In genomic region chr3:177491301-177492031, GRCh38 we compare ENCODE assay signal across 12 cellular contexts.
DNase-seq lines count a peak whose midpoint lies in the region; ATAC-seq, FAIRE-seq and TF ChIP-seq lines count a peak whose summit lies in the region.
"Had no signal": no experiment of that assay in that cellular context is flagged by ENCODE, and none has a peak within 500 bp of the region (broad histone marks: within the 10 kb centered on the region; RNA-seq: fewer than 3 reads in every experiment).

No MANE protein-coding gene starts in this region.

- H3K9me3 Mint-ChIP-seq in stimulated activated effector memory CD8-positive, alpha-beta T cell treated with anti-CD3 and anti-CD28 coated beads, Interleukin-12 subunit alpha, Interleukin-12 subunit beta, amount 100 ng/mL, for 72 hours: no peaks in the 10 kb centered on the region
- no peaks in the 10 kb centered on the region for H3K9me3 Mint-ChIP-seq in activated T-helper 17 cell treated with anti-CD3 and anti-CD28 coated beads, Interleukin-2, amount 50 U/mL, for 72 hours
- H3K9me3 Mint-ChIP-seq: activated naive CD4-positive, alpha-beta T cell treated with anti-CD3 and anti-CD28 coated beads, Interleukin-2, amount 10 ng/mL, durations not matched to agents 7 days and 5 days had no signal

- no peak overlapping the region for H3K4me3 ChIP-seq in bronchial epithelial cell (ENCODE audit: low read depth, low read length)

- peak overlapping the region; percentile 98 for H3K27ac ChIP-seq in substantia nigra (ENCODE audit: low read depth, low read length, poor library complexity, severe bottlenecking)
- H3K27ac ChIP-seq: 22Rv1, parathyroid adenoma had no signal

- no peaks in the 10 kb centered on the region for H3K36me3 ChIP-seq in bronchial epithelial cell (ENCODE audit: control insufficient read depth, insufficient read depth, low read length)

- H3K36me3 Mint-ChIP-seq in stimulated activated effector memory CD8-positive, alpha-beta T cell treated with anti-CD3 and anti-CD28 coated beads, Interleukin-12 subunit alpha, Interleukin-12 subunit beta, amount 100 ng/mL, for 72 hours: no peaks in the 10 kb centered on the region
- H3K36me3 Mint-ChIP-seq in activated T-helper 17 cell treated with anti-CD3 and anti-CD28 coated beads, Interleukin-2, amount 50 U/mL, for 72 hours (ENCODE audit: low read depth): no peaks in the 10 kb centered on the region
- H3K36me3 Mint-ChIP-seq: activated naive CD4-positive, alpha-beta T cell treated with anti-CD3 and anti-CD28 coated beads, Interleukin-2, amount 10 ng/mL, durations not matched to agents 7 days and 5 days had no signal

- no peaks in the 10 kb centered on the region for H3K27me3 ChIP-seq in bronchial epithelial cell (ENCODE audit: control insufficient read depth, insufficient read depth, low read length)

- peaks cover 5% of the 10 kb centered on the region for H3K4me1 Mint-ChIP-seq in stimulated activated effector memory CD8-positive, alpha-beta T cell treated with anti-CD3 and anti-CD28 coated beads, Interleukin-12 subunit alpha, Interleukin-12 subunit beta, amount 100 ng/mL, for 72 hours
- H3K4me1 Mint-ChIP-seq in activated T-helper 17 cell treated with anti-CD3 and anti-CD28 coated beads, Interleukin-2, amount 50 U/mL, for 72 hours: peaks cover 6% of the 10 kb centered on the region

- no peaks in the 10 kb centered on the region for H3K27me3 Mint-ChIP-seq in activated T-helper 17 cell treated with anti-CD3 and anti-CD28 coated beads, Interleukin-2, amount 50 U/mL, for 72 hours
- H3K27me3 Mint-ChIP-seq: activated naive CD4-positive, alpha-beta T cell treated with anti-CD3 and anti-CD28 coated beads, Interleukin-2, amount 10 ng/mL, durations not matched to agents 7 days and 5 days had no signal

- no peak for ATAC-seq in stimulated activated effector memory CD8-positive, alpha-beta T cell treated with anti-CD3 and anti-CD28 coated beads, Interleukin-12 subunit alpha, Interleukin-12 subunit beta, amount 100 ng/mL, for 72 hours
- no peak for ATAC-seq in activated T-helper 17 cell treated with anti-CD3 and anti-CD28 coated beads, Interleukin-2, amount 50 U/mL, for 72 hours (replicated peaks)

- H3K4me3 Mint-ChIP-seq in stimulated activated effector memory CD8-positive, alpha-beta T cell treated with anti-CD3 and anti-CD28 coated beads, Interleukin-12 subunit alpha, Interleukin-12 subunit beta, amount 100 ng/mL, for 72 hours: no peak overlapping the region
- H3K4me3 Mint-ChIP-seq in activated T-helper 17 cell treated with anti-CD3 and anti-CD28 coated beads, Interleukin-2, amount 50 U/mL, for 72 hours: no peak overlapping the region
- H3K4me3 Mint-ChIP-seq: activated naive CD4-positive, alpha-beta T cell treated with anti-CD3 and anti-CD28 coated beads, Interleukin-2, amount 10 ng/mL, durations not matched to agents 7 days and 5 days had no signal

- TF ChIP-seq CTCF in bronchial epithelial cell (IDR thresholded peaks at IDR 0.05; ENCODE audit: insufficient read depth, low read length, severe bottlenecking): no peak

- no peak for FAIRE-seq in bronchial epithelial cell (lab: Jason Lieb, UNC)

- DNase-seq in DMS53 (lab: John Stamatoyannopoulos, UW) (peak; percentile 31), DMS53 treated with DMSO at 0.1 percent for 48 hours (lab: John Stamatoyannopoulos, UW; ENCODE audit: unreplicated experiment) (no peak), bronchial epithelial cell (ENCODE audit: low read depth) (peak; percentile 45), inferior parietal cortex (ENCODE audit: extremely low spot score) (peak; percentile 78), substantia nigra (lab: John Stamatoyannopoulos, UW) (peak in 37 of 49 donors; percentile 18 to 79 (median 43)), ureter (ENCODE audit: low spot score) (no peak)
- DNase-seq in stimulated activated effector memory CD8-positive, alpha-beta T cell treated with anti-CD3 and anti-CD28 coated beads, Interleukin-12 subunit alpha, Interleukin-12 subunit beta, amount 100 ng/mL, for 72 hours (ENCODE audit: low spot score in 2 of 2): no peak
- DNase-seq: activated naive CD4-positive, alpha-beta T cell treated with anti-CD3 and anti-CD28 coated beads, Interleukin-2, amount 10 ng/mL, durations not matched to agents 7 days and 5 days; NCI-H2107 had no signal

- no peak overlapping the region for H3K27ac Mint-ChIP-seq in stimulated activated effector memory CD8-positive, alpha-beta T cell treated with anti-CD3 and anti-CD28 coated beads, Interleukin-12 subunit alpha, Interleukin-12 subunit beta, amount 100 ng/mL, for 72 hours
- H3K27ac Mint-ChIP-seq in activated T-helper 17 cell treated with anti-CD3 and anti-CD28 coated beads, Interleukin-2, amount 50 U/mL, for 72 hours: no peak overlapping the region
- H3K27ac Mint-ChIP-seq: activated naive CD4-positive, alpha-beta T cell treated with anti-CD3 and anti-CD28 coated beads, Interleukin-2, amount 10 ng/mL, durations not matched to agents 7 days and 5 days had no signal

Comparison
In these comparisons a context has a peak if more than half of its experiments do, and no peak if none do; other contexts are left out.
1. DNase-seq: peak in DMS53 (single experiment), bronchial epithelial cell (single experiment), inferior parietal cortex (single experiment) and substantia nigra (37 of 49); none in DMS53 treated with DMSO at 0.1 percent for 48 hours (single experiment), stimulated activated effector memory CD8-positive, alpha-beta T cell treated with anti-CD3 and anti-CD28 coated beads, Interleukin-12 subunit alpha, Interleukin-12 subunit beta, amount 100 ng/mL, for 72 hours (0 of 2) and ureter (single experiment).